Comparison of ENCODE assay signal across 8 cellular contexts in the genomic region with DNA sequence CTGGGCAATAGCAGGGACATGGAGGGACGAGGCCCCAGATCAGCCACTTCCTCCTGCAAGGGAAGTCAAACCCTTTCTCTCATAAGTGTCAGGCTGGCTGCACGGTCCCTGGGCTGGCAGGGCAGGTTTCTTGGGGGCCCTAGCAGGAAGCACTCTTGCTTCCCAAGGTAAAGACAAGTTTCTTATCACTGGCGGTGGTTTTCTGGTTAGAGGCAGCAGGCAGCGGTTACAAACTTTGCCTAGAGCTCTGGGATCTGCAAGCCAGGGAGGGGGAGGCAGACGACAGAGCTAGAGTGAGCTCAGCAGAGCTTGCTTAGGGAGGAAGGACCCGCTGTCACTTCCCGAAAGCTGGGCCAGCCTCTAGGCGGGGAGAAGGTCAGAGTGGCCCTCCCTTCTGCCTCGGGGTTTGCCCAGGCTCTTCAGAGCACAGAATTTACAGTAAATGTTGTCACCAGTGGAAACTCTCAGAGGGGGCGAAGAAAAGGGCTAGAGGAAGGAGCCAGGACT. TPM values are rescaled to one million over a fixed set of nuclear protein-coding genes. Genes with fewer than 3 reads are reported as not detected.
DNase-seq lines count a peak whose midpoint lies in the region; ATAC-seq lines count a peak whose summit lies in the region.

No MANE protein-coding gene starts in this region.

- no peak overlapping the region for H3K4me3 ChIP-seq in neuronal stem cell (ENCODE audit: low read length in 2 of 2)
- peak overlapping the region; percentile 4 for H3K4me3 ChIP-seq in thymus (ENCODE audit: low read length)

- H3K14ac ChIP-seq in neuronal stem cell (ENCODE audit: low read length): no peak overlapping the region

- H2AFZ ChIP-seq in neuronal stem cell (ENCODE audit: low read length): peak overlapping the region; percentile 73

- H3K9ac ChIP-seq in neuronal stem cell (ENCODE audit: low read depth, low read length, poor library complexity): peak overlapping the region; percentile 51

- H3K27me3 Mint-ChIP-seq in dendritic cell treated with granulocyte-macrophage colony-stimulating factor and Interleukin-4, amounts not matched to agents 40 ng/mL and 50 ng/mL, for 4 days: no peaks in the 10 kb centered on the region

- H3K4me3 Mint-ChIP-seq in dendritic cell treated with granulocyte-macrophage colony-stimulating factor and Interleukin-4, amounts not matched to agents 40 ng/mL and 50 ng/mL, for 4 days: peak overlapping the region; percentile 61

- H3K27me3 ChIP-seq in neuronal stem cell (ENCODE audit: control insufficient read depth in 3 of 3, insufficient read depth in 3 of 3, low read depth in 1 of 3, low read length in 3 of 3): peaks cover 0 to 2% (median 0%) of the 10 kb centered on the region in 3 experiments
- H3K27me3 ChIP-seq in thymus (ENCODE audit: control insufficient read depth, insufficient read depth): no peaks in the 10 kb centered on the region

- peaks cover 51% of the 10 kb centered on the region for H3K4me1 Mint-ChIP-seq in dendritic cell treated with granulocyte-macrophage colony-stimulating factor and Interleukin-4, amounts not matched to agents 40 ng/mL and 50 ng/mL, for 4 days (ENCODE audit: low read depth)

- no peaks in the 10 kb centered on the region for H3K79me1 ChIP-seq in neuronal stem cell (ENCODE audit: low read depth, low read length)

- peak overlapping the region; percentile 99 for H3K27ac Mint-ChIP-seq in dendritic cell treated with granulocyte-macrophage colony-stimulating factor and Interleukin-4, amounts not matched to agents 40 ng/mL and 50 ng/mL, for 4 days

- H2AK5ac ChIP-seq in neuronal stem cell (ENCODE audit: low read depth, low read length): no peak overlapping the region

- DNase-seq in neuronal stem cell (ENCODE audit: low spot score): no peak
- no peak for DNase-seq in kidney glomerular epithelial cell (lab: John Stamatoyannopoulos, UW)
- DNase-seq in DMS 273 treated with DMSO at 0.1 percent for 48 hours (lab: John Stamatoyannopoulos, UW): no peak

- H2BK15ac ChIP-seq in neuronal stem cell (ENCODE audit: low read length): no peak overlapping the region

- peaks cover 26% of the 10 kb centered on the region for H3K36me3 Mint-ChIP-seq in dendritic cell treated with granulocyte-macrophage colony-stimulating factor and Interleukin-4, amounts not matched to agents 40 ng/mL and 50 ng/mL, for 4 days (ENCODE audit: low read depth)

- no peaks in the 10 kb centered on the region for H3K9me3 ChIP-seq in neuronal stem cell (replicated peaks in 1 of 2; ENCODE audit: control insufficient read depth in 2 of 2, insufficient read depth in 1 of 2, low read depth in 1 of 2, low read length in 2 of 2)
- no peaks in the 10 kb centered on the region for H3K9me3 ChIP-seq in thymus (ENCODE audit: control insufficient read depth)

- H3K4me1 ChIP-seq in neuronal stem cell (ENCODE audit: control insufficient read depth in 2 of 2, insufficient read depth in 1 of 2, low read depth in 1 of 2, low read length in 2 of 2) (no peaks in the 10 kb centered on the region), thymus (ENCODE audit: control insufficient read depth, insufficient read depth, low read length) (peaks cover 9% of the 10 kb centered on the region)

- H3K36me3 ChIP-seq in neuronal stem cell (replicated peaks in 1 of 2; ENCODE audit: control insufficient read depth in 2 of 2, insufficient read depth in 2 of 2, low read length in 2 of 2) (no peaks in the 10 kb centered on the region), thymus (ENCODE audit: control insufficient read depth, insufficient read depth) (no peaks in the 10 kb centered on the region)

- H3K27ac ChIP-seq in neuronal stem cell (replicated peaks; ENCODE audit: low read length) (no peak overlapping the region), thymus (ENCODE audit: low read depth) (peak overlapping the region; percentile 75)

- H3K18ac ChIP-seq in neuronal stem cell (ENCODE audit: low read length): no peak overlapping the region

- H2BK12ac ChIP-seq in neuronal stem cell (ENCODE audit: low read length): no peak overlapping the region

- no CpG with 5 or more reads among the region's 10 CpGs for WGBS in neuronal stem cell (ENCODE audit: extremely low coverage in 2 of 2, insufficient read length in 2 of 2, insufficient replicate concordance in 1 of 2), 2 donors
- WGBS in thymus: 6% methylated on average over 10 of the region's 10 CpGs

- no peaks in the 10 kb centered on the region for H3K9me3 Mint-ChIP-seq in dendritic cell treated with granulocyte-macrophage colony-stimulating factor and Interleukin-4, amounts not matched to agents 40 ng/mL and 50 ng/mL, for 4 days

- no peak overlapping the region for H2BK5ac ChIP-seq in neuronal stem cell (ENCODE audit: low read length)

- no peak overlapping the region for H4K91ac ChIP-seq in neuronal stem cell (ENCODE audit: low read depth, low read length, poor library complexity)

- no peak overlapping the region for H4K8ac ChIP-seq in neuronal stem cell (ENCODE audit: low read depth, low read length)

- ATAC-seq in GM18907 (IDR thresholded peaks at IDR 0.05; ENCODE audit: unreplicated experiment) (peak; percentile 61), HG03175 (IDR thresholded peaks at IDR 0.05; ENCODE audit: unreplicated experiment) (peak; percentile 51)
- ATAC-seq in activated CD4-positive, CD25-positive, alpha-beta regulatory T cell treated with anti-CD3 and anti-CD28 coated beads, Interleukin-2, amount 50 U/mL, for 24 hours: peak; percentile 80 to 81

- H3K4ac ChIP-seq in neuronal stem cell (ENCODE audit: low read length): no peak overlapping the region

- intact Hi-C loops in dendritic cell treated with granulocyte-macrophage colony-stimulating factor and Interleukin-4, amounts not matched to agents 40 ng/mL and 50 ng/mL, for 4 days (cut with micrococcal nuclease): no loop called here

- H3K23ac ChIP-seq in neuronal stem cell (ENCODE audit: low read depth, low read length, poor library complexity): no peak overlapping the region

- H3K4me2 ChIP-seq in neuronal stem cell (ENCODE audit: insufficient read depth, low read length, poor library complexity, severe bottlenecking): no peak overlapping the region

- no peak overlapping the region for H2BK120ac ChIP-seq in neuronal stem cell (ENCODE audit: low read depth, low read length)

RNA-seq across cellular contexts. Expression of a gene that starts 20.4 kb away (rescaled TPM):
- polyA plus RNA-seq in neuronal stem cell (2013, experiment 1 of 2): not detected
- not detected for polyA plus RNA-seq in neuronal stem cell (2013, experiment 2 of 2)
- 27.4 TPM for polyA plus RNA-seq in thymus

RNA-seq across cellular contexts. Expression of a gene that starts 35.8 kb away (rescaled TPM):
- polyA plus RNA-seq in neuronal stem cell (2013, experiment 1 of 2): 2.4 TPM
- 2.0 TPM for polyA plus RNA-seq in neuronal stem cell (2013, experiment 2 of 2)
- 5.7 TPM for polyA plus RNA-seq in thymus
